15 cellular contexts compared by ENCODE assay signal in genomic region chr9:108617661-108618060, GRCh38.
A peak's percentile ranks its signal among the peaks of the same experiment; 100 is the strongest.
DNase-seq lines count a peak whose midpoint lies in the region; ATAC-seq and TF ChIP-seq lines count a peak whose summit lies in the region.
"Had no signal": no experiment of that assay in that cellular context is flagged by ENCODE, and none has a peak within 500 bp of the region (broad histone marks: within the 10 kb centered on the region; RNA-seq: fewer than 3 reads in every experiment).

No MANE protein-coding gene starts in this region.

- H3K9me3 ChIP-seq in smooth muscle cell (replicated peaks; ENCODE audit: low read depth) (no peaks in the 10 kb centered on the region), Karpas-422 (ENCODE audit: low read length) (no peaks in the 10 kb centered on the region), mammary epithelial cell (replicated peaks; ENCODE audit: insufficient read depth, low read length) (no peaks in the 10 kb centered on the region)
- H3K9me3 ChIP-seq: HAP-1 had no signal

- no peak for ATAC-seq in GM18517 (IDR thresholded peaks at IDR 0.05; ENCODE audit: unreplicated experiment)
- ATAC-seq: HepG2 had no signal

- H3K27me3 ChIP-seq in smooth muscle cell (ENCODE audit: low read depth): no peaks in the 10 kb centered on the region
- no peaks in the 10 kb centered on the region for H3K27me3 ChIP-seq in Karpas-422 (ENCODE audit: low read length)
- H3K27me3 ChIP-seq in mammary epithelial cell (ENCODE audit: insufficient read depth, low read length): no peaks in the 10 kb centered on the region

- H3K4me2 ChIP-seq in smooth muscle cell (peak overlapping the region; percentile 32), Karpas-422 (ENCODE audit: low read depth, low read length, poor library complexity, severe bottlenecking) (no peak overlapping the region), mammary epithelial cell (ENCODE audit: insufficient read depth, low read depth, low read length) (no peak overlapping the region)

- no peak overlapping the region for H3K9ac ChIP-seq in smooth muscle cell (ENCODE audit: low read depth)
- H3K9ac ChIP-seq in Karpas-422 (ENCODE audit: low read length): no peak overlapping the region
- no peak overlapping the region for H3K9ac ChIP-seq in mammary epithelial cell (ENCODE audit: insufficient read depth, low read length)

- no peak overlapping the region for H2AFZ ChIP-seq in smooth muscle cell (ENCODE audit: low read depth)
- no peak overlapping the region for H2AFZ ChIP-seq in Karpas-422 (ENCODE audit: low read length)
- no peak overlapping the region for H2AFZ ChIP-seq in mammary epithelial cell (ENCODE audit: low read depth, low read length)

- H3K4me1 ChIP-seq in smooth muscle cell (ENCODE audit: low read depth) (no peaks in the 10 kb centered on the region), Karpas-422 (ENCODE audit: low read length) (no peaks in the 10 kb centered on the region), mammary epithelial cell (ENCODE audit: insufficient read depth, low read length) (peaks cover 16% of the 10 kb centered on the region)
- H3K4me1 ChIP-seq: HAP-1 had no signal

- BruUV-seq in mammary epithelial cell (replicated peaks; lab: Mats Ljungman, UMichigan): no TSS peak

- no peaks in the 10 kb centered on the region for H3K9me2 ChIP-seq in Karpas-422 (replicated peaks; ENCODE audit: insufficient read depth, low read length)

- H3K36me3 ChIP-seq in smooth muscle cell (ENCODE audit: low read depth) (no peaks in the 10 kb centered on the region), Karpas-422 (ENCODE audit: insufficient read depth, low read length) (no peaks in the 10 kb centered on the region), mammary epithelial cell (ENCODE audit: insufficient read depth, low read length) (no peaks in the 10 kb centered on the region)
- H3K36me3 ChIP-seq: HAP-1 had no signal

- DNase-seq in M059J (ENCODE audit: low read depth): peak; percentile 30
- peak; percentile 49 for DNase-seq in epithelial cell of esophagus (ENCODE audit: low read depth)
- DNase-seq in kidney tubule cell (ENCODE audit: low spot score): peak; percentile 54
- no peak for DNase-seq in smooth muscle cell (lab: John Stamatoyannopoulos, UW; ENCODE audit: unreplicated experiment)
- no peak for DNase-seq in Karpas-422
- DNase-seq in mammary epithelial cell: no peak
- no peak for DNase-seq in NCI-H1417 (lab: John Stamatoyannopoulos, UW)
- DNase-seq: C1 segment of cervical spinal cord; Calu3; CD4-positive, alpha-beta T cell; DMS 273 treated with DMSO at 0.1 percent for 48 hours; GDM1 had no signal

- in situ Hi-C loops in mammary epithelial cell (cut with MboI; ENCODE audit: low sequenced_read_pairs in 2 of 2): no loop called here

- dilution Hi-C loops in mammary epithelial cell (cut with HindIII; ENCODE audit: low sequenced_read_pairs): no loop called here

- CTCF ChIA-PET in mammary epithelial cell (lab: Charles Lee; ENCODE audit: low non-redundant PET): no interaction called here

- no peaks in the 10 kb centered on the region for H4K20me1 ChIP-seq in smooth muscle cell (ENCODE audit: low read depth)
- no peaks in the 10 kb centered on the region for H4K20me1 ChIP-seq in Karpas-422 (ENCODE audit: insufficient read depth, low read depth, low read length)
- H4K20me1 ChIP-seq in mammary epithelial cell (ENCODE audit: insufficient read depth, low read length): no peaks in the 10 kb centered on the region

- H3F3A ChIP-seq in smooth muscle cell (ENCODE audit: low read depth): no peaks in the 10 kb centered on the region

- no peak for TF ChIP-seq CTCF in epithelial cell of esophagus (IDR thresholded peaks at IDR 0.05; ENCODE audit: insufficient read depth, low read depth, low read length, missing control alignments)
- no peak for TF ChIP-seq CTCF in smooth muscle cell (IDR thresholded peaks at IDR 0.05; ENCODE audit: borderline replicate concordance, insufficient read depth, poor library complexity, severe bottlenecking)
- no peak for TF ChIP-seq CTCF in mammary epithelial cell (conservative IDR thresholded peaks at IDR 0.05 in 1 of 2, IDR thresholded peaks at IDR 0.05 in 1 of 2; ENCODE audit: extremely low read depth in 1 of 2, insufficient read depth in 1 of 2, low read depth in 1 of 2, low read length in 2 of 2)

- intact Hi-C loops in mammary epithelial cell (cut with micrococcal nuclease): no loop called here

- H3K27ac ChIP-seq in smooth muscle cell (ENCODE audit: low read depth): peak overlapping the region; percentile 27
- no peak overlapping the region for H3K27ac ChIP-seq in Karpas-422 (ENCODE audit: low read length)
- no peak overlapping the region for H3K27ac ChIP-seq in mammary epithelial cell (ENCODE audit: insufficient read depth, low read depth, low read length)

- H3K4me3 ChIP-seq in epithelial cell of esophagus (ENCODE audit: low read length): no peak overlapping the region
- no peak overlapping the region for H3K4me3 ChIP-seq in smooth muscle cell
- no peak overlapping the region for H3K4me3 ChIP-seq in Karpas-422 (ENCODE audit: low read length)
- H3K4me3 ChIP-seq in mammary epithelial cell (replicated peaks in 1 of 3; ENCODE audit: insufficient read depth in 1 of 3, low read depth in 2 of 3, low read length in 3 of 3): no peak overlapping the region
- H3K4me3 ChIP-seq: HAP-1 had no signal

- H3K79me2 ChIP-seq in smooth muscle cell (ENCODE audit: low read depth) (no peaks in the 10 kb centered on the region), Karpas-422 (ENCODE audit: low read length) (no peaks in the 10 kb centered on the region), mammary epithelial cell (ENCODE audit: insufficient read depth, low read length) (no peaks in the 10 kb centered on the region)

Comparison
In these comparisons a context has a peak if more than half of its experiments do, and no peak if none do; other contexts are left out.
1. DNase-seq: peak in M059J (single experiment), epithelial cell of esophagus (single experiment) and kidney tubule cell (single experiment); none in smooth muscle cell (single experiment), Karpas-422 (single experiment), mammary epithelial cell (single experiment) and NCI-H1417 (0 of 3).